15 cellular contexts compared by ENCODE assay signal in the genomic region with DNA sequence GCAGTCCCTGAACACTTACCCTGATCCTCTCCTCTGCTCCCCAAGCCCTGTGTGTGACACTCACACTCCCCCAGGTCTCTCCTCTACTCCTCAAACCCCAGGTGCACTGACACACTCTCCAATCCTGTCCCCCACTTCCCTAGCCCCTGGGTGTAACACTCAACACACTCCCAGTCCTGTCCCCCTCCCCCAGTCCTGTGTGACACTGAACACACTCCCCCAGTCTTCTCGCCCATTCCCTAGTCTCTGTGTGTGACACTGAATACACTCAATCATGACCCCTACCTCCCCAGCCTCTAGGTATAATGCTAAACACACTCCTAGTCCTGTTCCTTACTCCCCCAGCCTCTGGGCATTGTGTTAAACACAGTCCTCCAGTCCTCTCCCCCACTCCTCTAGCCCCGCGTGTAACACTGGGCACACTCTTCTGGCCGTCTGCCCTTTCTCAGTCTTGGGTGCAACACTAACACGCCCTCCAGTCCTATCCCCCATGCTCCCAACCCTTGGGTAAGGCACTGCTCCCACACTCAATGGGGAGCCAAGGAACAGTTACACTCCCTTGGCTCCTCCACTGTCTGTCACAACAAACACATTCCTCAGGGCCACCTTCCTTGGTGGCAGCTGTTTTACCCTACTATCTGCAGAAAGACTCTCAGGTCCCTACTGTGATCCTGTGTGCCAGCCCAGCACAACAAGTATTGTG.
DNase-seq lines count a peak whose midpoint lies in the region; ATAC-seq and TF ChIP-seq lines count a peak whose summit lies in the region.
"Had no signal": no experiment of that assay in that cellular context is flagged by ENCODE, and none has a peak within 500 bp of the region (broad histone marks: within the 10 kb centered on the region; RNA-seq: fewer than 3 reads in every experiment).

No MANE protein-coding gene starts in this region.

- H3K79me1 ChIP-seq in mesendoderm (ENCODE audit: low read length): no peaks in the 10 kb centered on the region

- no peak for TF ChIP-seq CTCF in body of pancreas (IDR thresholded peaks at IDR 0.05)
- TF ChIP-seq CTCF in spleen (IDR thresholded peaks at IDR 0.05 in 8 of 11, conservative IDR thresholded peaks at IDR 0.05 in 3 of 11): no peak

- H3K4me2 ChIP-seq in GM23248 (ENCODE audit: unreplicated experiment): peak overlapping the region; percentile 79
- no peak overlapping the region for H3K4me2 ChIP-seq in mesendoderm (ENCODE audit: low read length)

- H2BK120ac ChIP-seq in mesendoderm (ENCODE audit: low read depth, low read length): no peak overlapping the region

- H3K56ac ChIP-seq in mesendoderm (ENCODE audit: low read length): peak overlapping the region; percentile 80

- 0 out of 2 replicates have a peak, but pooled peaks cover 7% of the 10 kb centered on the region for H3K27me3 ChIP-seq in GM23248 (replicated peaks; ENCODE audit: insufficient read depth)
- no peaks in the 10 kb centered on the region for H3K27me3 ChIP-seq in body of pancreas
- no peaks in the 10 kb centered on the region for H3K27me3 ChIP-seq in mesendoderm (ENCODE audit: insufficient read depth, low read length, poor library complexity)
- no peaks in the 10 kb centered on the region for H3K27me3 ChIP-seq in spleen (replicated peaks in 1 of 7)

- H3K27ac ChIP-seq in GM23248: peak overlapping the region; percentile 90
- peak overlapping the region in 3 of 4 donors; percentile 72 to 79 (median 79) for H3K27ac ChIP-seq in body of pancreas
- H3K27ac ChIP-seq in mesendoderm (ENCODE audit: low read depth, low read length): no peak overlapping the region
- H3K27ac ChIP-seq in spleen: peak overlapping the region in 7 of 8 donors; percentile 24 to 70 (median 58)

- no peak overlapping the region for H4K8ac ChIP-seq in mesendoderm (ENCODE audit: low read depth, low read length)

- H3K4ac ChIP-seq in mesendoderm (ENCODE audit: low read depth, low read length): no peak overlapping the region

- H2BK15ac ChIP-seq in mesendoderm (replicated peaks; ENCODE audit: low read depth): no peak overlapping the region

- no peaks in the 10 kb centered on the region for H4K20me1 ChIP-seq in GM23248 (ENCODE audit: insufficient read depth)

- H2BK5ac ChIP-seq in mesendoderm (ENCODE audit: low read length): peak overlapping the region; percentile 94

- in situ Hi-C loops in GM23248 (cut with MboI): no loop called here

- H3F3A ChIP-seq in GM23248 (ENCODE audit: insufficient read depth): peaks cover 11% of the 10 kb centered on the region

- no peak overlapping the region for H3K18ac ChIP-seq in mesendoderm (ENCODE audit: low read length)

- no peak overlapping the region for H4K5ac ChIP-seq in mesendoderm (ENCODE audit: low read length)

- H3K9me3 ChIP-seq in GM23248 (ENCODE audit: low read depth): no peaks in the 10 kb centered on the region
- no peaks in the 10 kb centered on the region for H3K9me3 ChIP-seq in body of pancreas
- no peaks in the 10 kb centered on the region for H3K9me3 ChIP-seq in spleen

- H3K4me3 ChIP-seq in GM23248: no peak overlapping the region
- no peak overlapping the region for H3K4me3 ChIP-seq in body of pancreas
- H3K4me3 ChIP-seq in mesendoderm (ENCODE audit: low read length): no peak overlapping the region
- no peak overlapping the region for H3K4me3 ChIP-seq in spleen

- peaks cover 38% of the 10 kb centered on the region for H3K4me1 ChIP-seq in GM23248 (ENCODE audit: insufficient read depth)
- H3K4me1 ChIP-seq in body of pancreas: peaks cover 46% of the 10 kb centered on the region
- H3K4me1 ChIP-seq in mesendoderm (ENCODE audit: control insufficient read depth, low read depth, low read length): peaks cover 30% of the 10 kb centered on the region
- H3K4me1 ChIP-seq in spleen: peaks cover 0 to 34% (median 8%) of the 10 kb centered on the region in 6 donors

- DNase-seq in GM23248 (no peak), body of pancreas (no peak), mesendoderm (peak; percentile 76), spleen (no peak), kidney glomerular epithelial cell (lab: John Stamatoyannopoulos, UW) (no peak)
- DNase-seq in activated CD4-positive, alpha-beta T cell treated with anti-CD3 and anti-CD28 coated beads for 4 hours: no peak
- DNase-seq: activated CD4-positive, alpha-beta T cell treated with anti-CD3 and anti-CD28 coated beads, Interleukin-2, amount 50 U/mL, for 4 hours; activated effector memory CD4-positive, alpha-beta T cell treated with anti-CD3 and anti-CD28 coated beads, Interleukin-2, amount 50 U/mL, for 16 hours; cerebellar nuclear complex; naive thymus-derived CD8-positive, alpha-beta T cell; NCI-H510A; RPMI8226; T-helper 9 cell had no signal

- H3K23ac ChIP-seq in mesendoderm (ENCODE audit: low read length): no peak overlapping the region

- H3K9ac ChIP-seq in GM23248: peak overlapping the region; percentile 69
- H3K9ac ChIP-seq in mesendoderm (ENCODE audit: low read length): peak overlapping the region; percentile 18

- H3K9me2 ChIP-seq in GM23248 (ENCODE audit: insufficient read depth): no peaks in the 10 kb centered on the region

- intact Hi-C loops in body of pancreas (cut with DNase I) (no loop called here), spleen (cut with DNase I; ENCODE audit: low total_unique reads) (no loop called here)

- H3K36me3 ChIP-seq in GM23248 (ENCODE audit: low read depth): no peaks in the 10 kb centered on the region
- no peaks in the 10 kb centered on the region for H3K36me3 ChIP-seq in body of pancreas (replicated peaks in 1 of 2; ENCODE audit: insufficient read depth in 1 of 2, low read depth in 2 of 2)
- no peaks in the 10 kb centered on the region for H3K36me3 ChIP-seq in mesendoderm (ENCODE audit: control insufficient read depth, insufficient read depth, low read length)
- no peaks in the 10 kb centered on the region for H3K36me3 ChIP-seq in spleen

- H2AK5ac ChIP-seq in mesendoderm (ENCODE audit: low read length): peak overlapping the region; percentile 80

- ATAC-seq in body of pancreas (no peak), GM19455 (IDR thresholded peaks at IDR 0.05; ENCODE audit: unreplicated experiment) (no peak), HG03460 (IDR thresholded peaks at IDR 0.05; ENCODE audit: unreplicated experiment) (no peak)
- ATAC-seq: naive thymus-derived CD8-positive, alpha-beta T cell had no signal

- H2AFZ ChIP-seq in GM23248: peak overlapping the region; percentile 51; the same call in 1 of the 2 replicates

- TF ChIP-seq POLR2A in body of pancreas (IDR thresholded peaks at IDR 0.05) (no peak), spleen (IDR thresholded peaks at IDR 0.05) (no peak)

- no peaks in the 10 kb centered on the region for H3K79me2 ChIP-seq in GM23248 (ENCODE audit: insufficient read depth)
- no peaks in the 10 kb centered on the region for H3K79me2 ChIP-seq in mesendoderm (ENCODE audit: control insufficient read depth, insufficient read depth, low read length)

- 62 to 66% methylated on average over 5 of the region's 5 CpGs for WGBS in GM23248 (ENCODE audit: low coverage in 1 of 2, low lambda C conversion rate in 2 of 2, missing lambda C conversion rate in 2 of 2), 2 experiments
- 83 to 89% methylated on average over 5 of the region's 5 CpGs for WGBS in body of pancreas, 2 donors
- no CpG with 5 or more reads among the region's 5 CpGs for WGBS in mesendoderm (ENCODE audit: extremely low coverage, insufficient coverage, low lambda C conversion rate)
- WGBS in spleen, 5 donors: 79 to 88% (median 86%) methylated on average over 5 of the region's 5 CpGs
